12 cellular contexts compared by ENCODE assay signal in genomic region chr5:175842947-175843793, GRCh38. TPM values are rescaled to one million over a fixed set of nuclear protein-coding genes. Genes with fewer than 3 reads are reported as not detected.
DNase-seq lines count a peak whose midpoint lies in the region; ATAC-seq and TF ChIP-seq lines count a peak whose summit lies in the region.
"Had no signal": no experiment of that assay in that cellular context is flagged by ENCODE, and none has a peak within 500 bp of the region (broad histone marks: within the 10 kb centered on the region; RNA-seq: fewer than 3 reads in every experiment).

No MANE protein-coding gene starts in this region.

- TF ChIP-seq EP300 in upper lobe of left lung (IDR thresholded peaks at IDR 0.05): no peak

- H3K9me3 ChIP-seq in RWPE2 (ENCODE audit: severe bottlenecking) (no peaks in the 10 kb centered on the region), upper lobe of left lung (no peaks in the 10 kb centered on the region)

- WGBS in upper lobe of left lung, 2 donors: 65 to 76% methylated on average over 13 of the region's 13 CpGs

- H3K4me1 Mint-ChIP-seq in activated CD4-positive, alpha-beta memory T cell treated with anti-CD3 and anti-CD28 coated beads for 36 hours (ENCODE audit: low read depth): no peaks in the 10 kb centered on the region
- H3K4me1 Mint-ChIP-seq in chondrocyte (ENCODE audit: low read depth): peaks cover 9% of the 10 kb centered on the region
- H3K4me1 Mint-ChIP-seq: stimulated activated naive B cell treated with anti-CD40 and anti-IgM and Interleukin-4, amounts not matched to agents 10 μg/mL and 1 μg/mL and 100 μg/mL, for 72 hours had no signal

- no peak overlapping the region for H3K4me3 Mint-ChIP-seq in activated CD4-positive, alpha-beta memory T cell treated with anti-CD3 and anti-CD28 coated beads for 36 hours
- no peak overlapping the region for H3K4me3 Mint-ChIP-seq in chondrocyte (ENCODE audit: unreplicated experiment)
- H3K4me3 Mint-ChIP-seq: stimulated activated naive B cell treated with anti-CD40 and anti-IgM and Interleukin-4, amounts not matched to agents 10 μg/mL and 1 μg/mL and 100 μg/mL, for 72 hours had no signal

- H3K27me3 ChIP-seq in RWPE2 (ENCODE audit: insufficient read depth, poor library complexity, severe bottlenecking): no peaks in the 10 kb centered on the region
- H3K27me3 ChIP-seq in upper lobe of left lung: no peaks in the 10 kb centered on the region

- intact Hi-C loops in activated CD4-positive, alpha-beta memory T cell treated with anti-CD3 and anti-CD28 coated beads for 36 hours (cut with micrococcal nuclease): no loop called here

- H3K4me1 ChIP-seq in RWPE2 (ENCODE audit: insufficient read depth, poor library complexity, severe bottlenecking): peaks cover 5% of the 10 kb centered on the region
- H3K4me1 ChIP-seq in upper lobe of left lung: no peaks in the 10 kb centered on the region

- POLR2A ChIA-PET in activated CD4-positive, alpha-beta memory T cell treated with anti-CD3 and anti-CD28 coated beads for 36 hours (lab: Charles Lee): no interaction called here

- H3K27ac Mint-ChIP-seq in activated CD4-positive, alpha-beta memory T cell treated with anti-CD3 and anti-CD28 coated beads for 36 hours: no peak overlapping the region
- no peak overlapping the region for H3K27ac Mint-ChIP-seq in chondrocyte (ENCODE audit: unreplicated experiment)
- H3K27ac Mint-ChIP-seq: stimulated activated naive B cell treated with anti-CD40 and anti-IgM and Interleukin-4, amounts not matched to agents 10 μg/mL and 1 μg/mL and 100 μg/mL, for 72 hours had no signal

- no peak for TF ChIP-seq POLR2A in upper lobe of left lung (IDR thresholded peaks at IDR 0.05)

- H3K27me3 Mint-ChIP-seq in activated CD4-positive, alpha-beta memory T cell treated with anti-CD3 and anti-CD28 coated beads for 36 hours: no peaks in the 10 kb centered on the region
- peaks cover 8% of the 10 kb centered on the region for H3K27me3 Mint-ChIP-seq in chondrocyte (ENCODE audit: low read depth)

- H3K36me3 ChIP-seq in RWPE2 (ENCODE audit: low read depth) (no peaks in the 10 kb centered on the region), upper lobe of left lung (no peaks in the 10 kb centered on the region)

- CTCF ChIA-PET in activated CD4-positive, alpha-beta memory T cell treated with anti-CD3 and anti-CD28 coated beads for 36 hours (lab: Charles Lee): interaction anchor here (0.8 kb wide), 1 partner anchor 113 kb away, joined by 4 read pairs; no protein-coding TSS in a partner anchor

- H3K27ac ChIP-seq in RWPE2 (ENCODE audit: poor library complexity, severe bottlenecking): no peak overlapping the region
- no peak overlapping the region for H3K27ac ChIP-seq in upper lobe of left lung

- no peaks in the 10 kb centered on the region for H3K36me3 Mint-ChIP-seq in activated CD4-positive, alpha-beta memory T cell treated with anti-CD3 and anti-CD28 coated beads for 36 hours
- no peaks in the 10 kb centered on the region for H3K36me3 Mint-ChIP-seq in chondrocyte (ENCODE audit: low read depth)
- H3K36me3 Mint-ChIP-seq: stimulated activated naive B cell treated with anti-CD40 and anti-IgM and Interleukin-4, amounts not matched to agents 10 μg/mL and 1 μg/mL and 100 μg/mL, for 72 hours had no signal

- peak; percentile 96 for ATAC-seq in RWPE2 (ENCODE audit: low read depth)
- ATAC-seq in upper lobe of left lung (ENCODE audit: low FRiP score in 2 of 2): peak; percentile 15 to 16
- ATAC-seq in GM19023 (IDR thresholded peaks at IDR 0.05; ENCODE audit: unreplicated experiment): no peak
- ATAC-seq: stimulated activated naive B cell treated with anti-CD40 and anti-IgM and Interleukin-4, amounts not matched to agents 10 μg/mL and 1 μg/mL and 100 μg/mL, for 72 hours had no signal

- peak; percentile 5 for DNase-seq in NCI-H2171 treated with DMSO at 0.1 percent for 48 hours (lab: John Stamatoyannopoulos, UW)
- no peak for DNase-seq in NCI-H2171 (lab: John Stamatoyannopoulos, UW)
- peak; percentile 86 for DNase-seq in RWPE2 (ENCODE audit: low spot score)
- peak; percentile 22 for DNase-seq in fibroblast of the conjunctiva (ENCODE audit: low read depth)
- DNase-seq in upper lobe of left lung: no peak
- no peak for DNase-seq in activated CD4-positive, alpha-beta memory T cell treated with anti-CD3 and anti-CD28 coated beads for 36 hours
- DNase-seq in chondrocyte (ENCODE audit: low spot score): no peak
- DNase-seq: activated CD4-positive, alpha-beta T cell treated with anti-CD3 and anti-CD28 coated beads, Interleukin-2, amount 50 U/mL, for 1 hour; caudate nucleus; kidney; stimulated activated naive B cell treated with anti-CD40 and anti-IgM and Interleukin-4, amounts not matched to agents 10 μg/mL and 1 μg/mL and 100 μg/mL, for 72 hours had no signal

- H3K4me3 ChIP-seq in RWPE2 (ENCODE audit: severe bottlenecking) (no peak overlapping the region), upper lobe of left lung (no peak overlapping the region)

- TF ChIP-seq CTCF in RWPE2 (IDR thresholded peaks at IDR 0.05; ENCODE audit: poor library complexity, severe bottlenecking) (no peak), upper lobe of left lung (IDR thresholded peaks at IDR 0.05) (no peak), chondrocyte (IDR thresholded peaks at IDR 0.05) (no peak)

- H3K9me3 Mint-ChIP-seq in activated CD4-positive, alpha-beta memory T cell treated with anti-CD3 and anti-CD28 coated beads for 36 hours: peaks cover 5% of the 10 kb centered on the region
- H3K9me3 Mint-ChIP-seq in chondrocyte (ENCODE audit: low read depth): peaks cover 3% of the 10 kb centered on the region
- H3K9me3 Mint-ChIP-seq: stimulated activated naive B cell treated with anti-CD40 and anti-IgM and Interleukin-4, amounts not matched to agents 10 μg/mL and 1 μg/mL and 100 μg/mL, for 72 hours had no signal

RNA-seq across cellular contexts. Expression of gene CPLX2, which starts 28.2 kb away (rescaled TPM):
- total RNA-seq in upper lobe of left lung (under 1 TPM in 2 of 6 donors, not detected in 4; 0.15 to 0.20 TPM), chondrocyte (not detected in 3 replicates)
- total RNA-seq in activated CD4-positive, alpha-beta memory T cell treated with anti-CD3 and anti-CD28 coated beads for 36 hours: not detected
- total RNA-seq: kidney had no signal

Comparison
In these comparisons a context has a peak if more than half of its experiments do, and no peak if none do; other contexts are left out.
1. DNase-seq: peak in NCI-H2171 treated with DMSO at 0.1 percent for 48 hours (single experiment), RWPE2 (single experiment) and fibroblast of the conjunctiva (single experiment); none in NCI-H2171 (single experiment), upper lobe of left lung (0 of 2), activated CD4-positive, alpha-beta memory T cell treated with anti-CD3 and anti-CD28 coated beads for 36 hours (single experiment) and chondrocyte (single experiment).